In genomic region chr10:72308320-72308987, GRCh38 we compare ENCODE assay signal across 8 cellular contexts. TPM values are rescaled to one million over a fixed set of nuclear protein-coding genes. Genes with fewer than 3 reads are reported as not detected.
DNase-seq lines count a peak whose midpoint lies in the region; ATAC-seq and TF ChIP-seq lines count a peak whose summit lies in the region.

No MANE protein-coding gene starts in this region.

- H3K4me3 Mint-ChIP-seq in Caco-2 (ENCODE audit: unreplicated experiment): no peak overlapping the region

- 47 to 56% methylated on average over 7 of the region's 7 CpGs for WGBS in upper lobe of left lung, 2 donors

- H3K27ac ChIP-seq in upper lobe of left lung: peak overlapping the region; percentile 70 to 86 (median 81)

- intact Hi-C loops in Caco-2 (cut with micrococcal nuclease; ENCODE audit: unreplicated experiment): no loop called here
- intact Hi-C loops in left colon (cut with DNase I, micrococcal nuclease): no loop called here

- ATAC-seq in left colon (peak; percentile 81), upper lobe of left lung (ENCODE audit: low FRiP score in 2 of 2) (peak; percentile 60 to 84), GM21786 (IDR thresholded peaks at IDR 0.05; ENCODE audit: unreplicated experiment) (no peak)

- H3K9me3 ChIP-seq in Caco-2: no peaks in the 10 kb centered on the region
- H3K9me3 ChIP-seq in upper lobe of left lung: no peaks in the 10 kb centered on the region

- peaks cover 5% of the 10 kb centered on the region for H3K36me3 Mint-ChIP-seq in Caco-2 (ENCODE audit: insufficient read depth, unreplicated experiment)

- H3K4me1 Mint-ChIP-seq in Caco-2 (ENCODE audit: low read depth, unreplicated experiment): peaks cover 26% of the 10 kb centered on the region

- CTCF ChIA-PET in Caco-2 (lab: Charles Lee): interaction anchor here (0.9 to 1.6 kb wide), 5 partner anchors 11 to 35 kb away, joined by 3 to 8 read pairs (median 3); partner anchors contain the start of gene DDIT4

- TSS peak; percentile 68 for BruUV-seq in Caco-2 (replicated peaks; lab: Mats Ljungman, UMichigan)

- POLR2A ChIA-PET in Caco-2 (lab: Charles Lee): interaction anchor here (0.5 to 1.8 kb wide), 4 partner anchors 11 to 48 kb away, joined by 3 to 17 read pairs (median 6); partner anchors contain the start of gene DDIT4

- DNase-seq in Caco-2: peak; percentile 59 to 74
- peak; percentile 19 for DNase-seq in NCI-H2029 treated with DMSO at 0.1 percent for 48 hours (lab: John Stamatoyannopoulos, UW)
- peak; percentile 81 for DNase-seq in astrocyte of the spinal cord (ENCODE audit: low read depth, low spot score)
- peak; percentile 68 to 73 for DNase-seq in left colon
- peak in 1 of 2 donors; percentile 72 for DNase-seq in upper lobe of left lung
- DNase-seq in ecto neural progenitor cell (ENCODE audit: low spot score): no peak
- no peak for DNase-seq in amniotic stem cell (lab: John Stamatoyannopoulos, UW)

- no peaks in the 10 kb centered on the region for H3K36me3 ChIP-seq in Caco-2 (ENCODE audit: control insufficient read depth, insufficient read depth, low read length)
- no peaks in the 10 kb centered on the region for H3K36me3 ChIP-seq in upper lobe of left lung

- no peaks in the 10 kb centered on the region for H3K9me3 Mint-ChIP-seq in Caco-2 (ENCODE audit: unreplicated experiment)

- peak in 1 of 4 donors; percentile 34 for TF ChIP-seq POLR2A in upper lobe of left lung (IDR thresholded peaks at IDR 0.05)

- TF ChIP-seq EP300 in upper lobe of left lung (IDR thresholded peaks at IDR 0.05): peak in 2 of 4 donors; percentile 53 to 86

- H3K27ac Mint-ChIP-seq in Caco-2 (ENCODE audit: unreplicated experiment): peak overlapping the region; percentile 48

- in situ Hi-C loops in astrocyte of the spinal cord (cut with HindIII; ENCODE audit: low sequenced_read_pairs): no loop called here

- H3K27me3 Mint-ChIP-seq in Caco-2 (ENCODE audit: insufficient read depth, unreplicated experiment): no peaks in the 10 kb centered on the region

- no peak overlapping the region for H3K4me3 ChIP-seq in Caco-2 (ENCODE audit: low read depth, low read length)
- H3K4me3 ChIP-seq in astrocyte of the spinal cord (ENCODE audit: low read depth, low read length): no peak overlapping the region
- H3K4me3 ChIP-seq in upper lobe of left lung: no peak overlapping the region

- H3K4me1 ChIP-seq in Caco-2: peaks cover 31% of the 10 kb centered on the region
- H3K4me1 ChIP-seq in upper lobe of left lung: peaks cover 36 to 60% (median 47%) of the 10 kb centered on the region in 4 donors

- no peaks in the 10 kb centered on the region for H3K27me3 ChIP-seq in Caco-2 (replicated peaks; ENCODE audit: control insufficient read depth, insufficient read depth, low read length)
- H3K27me3 ChIP-seq in upper lobe of left lung: no peaks in the 10 kb centered on the region

- TF ChIP-seq CTCF in Caco-2 (IDR thresholded peaks at IDR 0.05; ENCODE audit: insufficient read depth in 1 of 2, low read depth in 1 of 2, low read length in 1 of 2, severe bottlenecking in 1 of 2, unreplicated experiment in 1 of 2) (no peak), astrocyte of the spinal cord (IDR thresholded peaks at IDR 0.05; ENCODE audit: low read depth, low read length) (no peak), upper lobe of left lung (IDR thresholded peaks at IDR 0.05) (peak in 3 of 6 experiments; percentile 8 to 52 (median 36))

RNA-seq across cellular contexts. Expression of gene DDIT4, which starts 34.7 kb away (rescaled TPM):
- total RNA-seq in Caco-2 (2022) (152 and 155 TPM in 2 replicates), left colon (100 to 1,000 TPM in 1 of 2 donors, 10 to 100 TPM in 1; 60.1 to 210 TPM), upper lobe of left lung (100 to 1,000 TPM in 5 of 6 donors, 10 to 100 TPM in 1; 81.0 to 218 (median 151) TPM)

RNA-seq across cellular contexts. Expression of gene DNAJB12, which starts 46.3 kb away (rescaled TPM):
- total RNA-seq in Caco-2 (2022): 56.0 and 58.1 TPM in 2 replicates
- total RNA-seq in left colon: 10 to 100 TPM; 36.9 to 38.5 TPM
- 10 to 100 TPM; 24.4 to 81.7 (median 49.2) TPM for total RNA-seq in upper lobe of left lung

Comparison
In these comparisons a context has a peak if more than half of its experiments do, and no peak if none do; other contexts are left out.
1. DNase-seq: peak in Caco-2 (2 of 2), NCI-H2029 treated with DMSO at 0.1 percent for 48 hours (single experiment), astrocyte of the spinal cord (single experiment) and left colon (2 of 2); none in ecto neural progenitor cell (single experiment) and amniotic stem cell (single experiment).